ENCODE assay signal across 26 cellular contexts in genomic region chr11:94669032-94669431, GRCh38.
A peak's percentile ranks its signal among the peaks of the same experiment; 100 is the strongest.
DNase-seq lines count a peak whose midpoint lies in the region; ATAC-seq, FAIRE-seq and TF ChIP-seq lines count a peak whose summit lies in the region.
"Had no signal": no experiment of that assay in that cellular context is flagged by ENCODE, and none has a peak within 500 bp of the region (broad histone marks: within the 10 kb centered on the region; RNA-seq: fewer than 3 reads in every experiment).

No MANE protein-coding gene starts in this region.

- no peak overlapping the region for H3K18ac ChIP-seq in mesenchymal stem cell (ENCODE audit: low read depth in 1 of 2, low read length in 2 of 2)

- no peak overlapping the region for H4K91ac ChIP-seq in mesenchymal stem cell (ENCODE audit: low read length)

- H3K4me1 Mint-ChIP-seq in nephron (peaks cover 38% of the 10 kb centered on the region), progenitor cell of endocrine pancreas (ENCODE audit: low read depth) (peaks cover 15% of the 10 kb centered on the region)
- H3K4me1 Mint-ChIP-seq: CD8-positive, alpha-beta memory T cell had no signal

- TF ChIP-seq CTCF in bronchial epithelial cell (IDR thresholded peaks at IDR 0.05; ENCODE audit: insufficient read depth, low read length, severe bottlenecking), result no peak
- no peak for TF ChIP-seq CTCF in nephron (IDR thresholded peaks at IDR 0.05; ENCODE audit: unreplicated experiment in 3 of 3)
- no peak for TF ChIP-seq CTCF in progenitor cell of endocrine pancreas (IDR thresholded peaks at IDR 0.05; ENCODE audit: unreplicated experiment)

- FAIRE-seq in bronchial epithelial cell (lab: Jason Lieb, UNC), result peak; percentile 50
- FAIRE-seq: A549, D721Med, GM12891, GM18507, H54 had no signal

- H3K9me3 Mint-ChIP-seq in nephron (peaks cover 3% of the 10 kb centered on the region), progenitor cell of endocrine pancreas (ENCODE audit: low read depth) (no peaks in the 10 kb centered on the region)
- H3K9me3 Mint-ChIP-seq: CD4-positive, alpha-beta T cell; CD8-positive, alpha-beta memory T cell had no signal

- H3K36me3 ChIP-seq in bronchial epithelial cell (ENCODE audit: control insufficient read depth, insufficient read depth, low read length), result no peaks in the 10 kb centered on the region
- H3K36me3 ChIP-seq in mesenchymal stem cell (ENCODE audit: control insufficient read depth in 1 of 2, insufficient read depth in 2 of 2, low read depth in 1 of 2, low read length in 2 of 2), result no peaks in the 10 kb centered on the region
- H3K36me3 ChIP-seq in H7 (replicated peaks; ENCODE audit: control insufficient read depth, insufficient read depth, low read length), result peaks cover 2% of the 10 kb centered on the region
- H3K36me3 ChIP-seq: BE2C; BLaER1 treated with 17β-estradiol and CSF1 and Interleukin-3, amounts not matched to agents 10 nM and 100 nM had no signal

- no peak overlapping the region for H2BK120ac ChIP-seq in mesenchymal stem cell (ENCODE audit: low read depth, low read length)

- no peak overlapping the region for H3K4me3 Mint-ChIP-seq in nephron
- no peak overlapping the region for H3K4me3 Mint-ChIP-seq in progenitor cell of endocrine pancreas (ENCODE audit: low read depth)
- H3K4me3 Mint-ChIP-seq: CD14-positive monocyte; CD4-positive, alpha-beta T cell; CD8-positive, alpha-beta memory T cell had no signal

- H3K27me3 ChIP-seq in bronchial epithelial cell (ENCODE audit: control insufficient read depth, insufficient read depth, low read length), result no peaks in the 10 kb centered on the region
- H3K27me3 ChIP-seq in mesenchymal stem cell (ENCODE audit: control insufficient read depth in 1 of 2, insufficient read depth in 1 of 2, low read length in 2 of 2), result no peaks in the 10 kb centered on the region
- no peaks in the 10 kb centered on the region for H3K27me3 ChIP-seq in H7 (ENCODE audit: control insufficient read depth, insufficient read depth, low read length)
- H3K27me3 ChIP-seq: BE2C; BLaER1 treated with 17β-estradiol and CSF1 and Interleukin-3, amounts not matched to agents 10 nM and 100 nM had no signal

- no peak overlapping the region for H3K9ac ChIP-seq in mesenchymal stem cell (ENCODE audit: low read length)
- H3K9ac ChIP-seq: BLaER1 treated with 17β-estradiol and CSF1 and Interleukin-3, amounts not matched to agents 10 nM and 100 nM had no signal

- intact Hi-C loops in left colon (cut with DNase I, micrococcal nuclease), result no loop called here

- no peak overlapping the region for H3K27ac ChIP-seq in mesenchymal stem cell (ENCODE audit: low read length, poor library complexity, severe bottlenecking)
- H3K27ac ChIP-seq: A549; BLaER1 treated with 17β-estradiol and CSF1 and Interleukin-3, amounts not matched to agents 10 nM and 100 nM had no signal

- H3K4me1 ChIP-seq in mesenchymal stem cell (ENCODE audit: control insufficient read depth, insufficient read depth, low read depth, low read length), result peaks cover 15% of the 10 kb centered on the region
- H3K4me1 ChIP-seq: A549; BE2C; BLaER1 treated with 17β-estradiol and CSF1 and Interleukin-3, amounts not matched to agents 10 nM and 100 nM had no signal

- no peak for ATAC-seq in GM19324 (IDR thresholded peaks at IDR 0.05; ENCODE audit: low FRiP score, unreplicated experiment)
- no peak for ATAC-seq in HG03520 (IDR thresholded peaks at IDR 0.05; ENCODE audit: unreplicated experiment)
- ATAC-seq in left colon, result no peak
- ATAC-seq: A549 had no signal

- no peaks in the 10 kb centered on the region for H3K9me3 ChIP-seq in mesenchymal stem cell (ENCODE audit: control insufficient read depth, low read length)
- H3K9me3 ChIP-seq: A549, BE2C had no signal

- H2BK15ac ChIP-seq in mesenchymal stem cell (ENCODE audit: low read depth, poor library complexity, severe bottlenecking), result peak overlapping the region; percentile 38

- no peak overlapping the region for H2AFZ ChIP-seq in mesenchymal stem cell (ENCODE audit: low read depth, low read length)

- H2BK5ac ChIP-seq in mesenchymal stem cell (ENCODE audit: low read depth, low read length, poor library complexity, severe bottlenecking), result no peak overlapping the region

- H3K4ac ChIP-seq in mesenchymal stem cell (ENCODE audit: low read depth in 1 of 2, low read length in 2 of 2), result no peak overlapping the region

- no peak overlapping the region for H3K4me3 ChIP-seq in bronchial epithelial cell (ENCODE audit: low read depth, low read length)
- H3K4me3 ChIP-seq in mesenchymal stem cell (ENCODE audit: insufficient read depth in 1 of 2, low read depth in 1 of 2, low read length in 2 of 2), result no peak overlapping the region
- no peak overlapping the region for H3K4me3 ChIP-seq in H7 (ENCODE audit: insufficient read depth, low read depth, low read length)
- H3K4me3 ChIP-seq: A549; BLaER1 treated with 17β-estradiol and CSF1 and Interleukin-3, amounts not matched to agents 10 nM and 100 nM had no signal

- no peak overlapping the region for H2AK5ac ChIP-seq in mesenchymal stem cell (ENCODE audit: low read length, severe bottlenecking)

- no peak overlapping the region for H4K8ac ChIP-seq in mesenchymal stem cell (ENCODE audit: low read length)

- H3K36me3 Mint-ChIP-seq in nephron (ENCODE audit: low read depth) (no peaks in the 10 kb centered on the region), progenitor cell of endocrine pancreas (ENCODE audit: insufficient read depth) (no peaks in the 10 kb centered on the region)
- H3K36me3 Mint-ChIP-seq: CD14-positive monocyte; CD8-positive, alpha-beta memory T cell had no signal

- H3K27me3 Mint-ChIP-seq in nephron (ENCODE audit: low read depth) (peaks cover 4% of the 10 kb centered on the region), progenitor cell of endocrine pancreas (no peaks in the 10 kb centered on the region)
- H3K27me3 Mint-ChIP-seq: CD4-positive, alpha-beta T cell had no signal

- H3K23ac ChIP-seq in mesenchymal stem cell (ENCODE audit: low read length in 2 of 2), result no peak overlapping the region

- no peak overlapping the region for H3K4me2 ChIP-seq in mesenchymal stem cell (ENCODE audit: low read length, poor library complexity, severe bottlenecking)
- H3K4me2 ChIP-seq: A549; BLaER1 treated with 17β-estradiol and CSF1 and Interleukin-3, amounts not matched to agents 10 nM and 100 nM had no signal

- no peaks in the 10 kb centered on the region for H3K79me1 ChIP-seq in mesenchymal stem cell (replicated peaks; ENCODE audit: low read length, poor library complexity, severe bottlenecking)

- no peak overlapping the region for H2BK12ac ChIP-seq in mesenchymal stem cell (ENCODE audit: low read length in 2 of 2)

- whole genome bisulfite sequencing in mesenchymal stem cell, result 92% methylated on average over 4 of the region's 4 CpGs

- H3K27ac Mint-ChIP-seq in nephron, result peak overlapping the region in 2 of 3 experiments; percentile 71 to 75
- peak overlapping the region; percentile 46 for H3K27ac Mint-ChIP-seq in progenitor cell of endocrine pancreas
- H3K27ac Mint-ChIP-seq: CD14-positive monocyte; CD4-positive, alpha-beta T cell; CD8-positive, alpha-beta memory T cell had no signal

- DNase-seq in bronchial epithelial cell (ENCODE audit: low read depth) (no peak), mesenchymal stem cell (no peak), progenitor cell of endocrine pancreas (ENCODE audit: low spot score, unreplicated experiment) (no peak), H7 (no peak), left colon (no peak)
- DNase-seq: 8988T; ACHN; AML-193; BE2C; CD4-positive, alpha-beta T cell; CD8-positive, alpha-beta memory T cell; DMS 273 treated with DMSO at 0.1 percent for 48 hours; DMS79 treated with DMSO at 0.1 percent for 48 hours; GF-D8; GOT3; HCEC 1CT had no signal

- H3K14ac ChIP-seq in mesenchymal stem cell (ENCODE audit: low read length in 2 of 2), result no peak overlapping the region
